ENCODE assay signal across 14 cellular contexts in genomic region chr12:93438266-93439050, GRCh38. TPM values are rescaled to one million over a fixed set of nuclear protein-coding genes. Genes with fewer than 3 reads are reported as not detected.
DNase-seq lines count a peak whose midpoint lies in the region; ATAC-seq and TF ChIP-seq lines count a peak whose summit lies in the region.
"Had no signal": no experiment of that assay in that cellular context is flagged by ENCODE, and none has a peak within 500 bp of the region (broad histone marks: within the 10 kb centered on the region; RNA-seq: fewer than 3 reads in every experiment).

No MANE protein-coding gene starts in this region.

- intact Hi-C loops in vagina (cut with DNase I): no loop called here
- intact Hi-C loops in left cardiac atrium (cut with DNase I): no loop called here

- H3K4me2 ChIP-seq in OCI-LY1 (ENCODE audit: low read length): peak overlapping the region; percentile 91

- H3K79me2 ChIP-seq in OCI-LY1 (ENCODE audit: insufficient read depth, low read length): peaks cover 77% of the 10 kb centered on the region

- H3K27ac ChIP-seq in OCI-LY1 (ENCODE audit: low read depth, low read length, poor library complexity, severe bottlenecking): no peak overlapping the region
- H3K27ac ChIP-seq in skeletal muscle tissue (ENCODE audit: low read depth, low read length): peak overlapping the region; percentile 70
- no peak overlapping the region for H3K27ac ChIP-seq in vagina
- H3K27ac ChIP-seq: coronary artery, RWPE1, WERI-Rb-1 had no signal

- peak overlapping the region; percentile 0 for H3K4me3 ChIP-seq in OCI-LY1 (ENCODE audit: low read depth, low read length, poor library complexity, severe bottlenecking)
- H3K4me3 ChIP-seq in skeletal muscle tissue (ENCODE audit: low read length in 3 of 3): no peak overlapping the region
- no peak overlapping the region for H3K4me3 ChIP-seq in vagina
- H3K4me3 ChIP-seq: coronary artery, skin epidermis had no signal

- TF ChIP-seq CTCF in OCI-LY1 (IDR thresholded peaks at IDR 0.05; ENCODE audit: low read length): no peak
- TF ChIP-seq CTCF in chondrocyte (IDR thresholded peaks at IDR 0.05): no peak
- TF ChIP-seq CTCF in vagina (IDR thresholded peaks at IDR 0.05): no peak

- H3K9ac ChIP-seq in OCI-LY1 (ENCODE audit: low read length): no peak overlapping the region
- peak overlapping the region in 1 of 3 donors; percentile 45 for H3K9ac ChIP-seq in skeletal muscle tissue (ENCODE audit: low read depth in 1 of 3, low read length in 3 of 3)

- TF ChIP-seq POLR2A in vagina (IDR thresholded peaks at IDR 0.05): no peak

- H3K27me3 ChIP-seq in OCI-LY1 (ENCODE audit: insufficient read depth, low read length) (no peaks in the 10 kb centered on the region), skeletal muscle tissue (ENCODE audit: control insufficient read depth in 3 of 3, insufficient read depth in 3 of 3, low read length in 3 of 3) (no peaks in the 10 kb centered on the region), vagina (no peaks in the 10 kb centered on the region)

- no peak for ATAC-seq in GM19324 (IDR thresholded peaks at IDR 0.05; ENCODE audit: low FRiP score, unreplicated experiment)
- ATAC-seq in left cardiac atrium: no peak

- no peaks in the 10 kb centered on the region for H3K9me2 ChIP-seq in OCI-LY1 (ENCODE audit: low read depth, low read length)

- H2AFZ ChIP-seq in OCI-LY1 (ENCODE audit: low read length): no peak overlapping the region

- H3K36me3 Mint-ChIP-seq in activated T-cell treated with anti-CD3 and anti-CD28 coated beads, Interleukin-2, amount 50 U/mL, for 24 hours (ENCODE audit: low read depth): peaks cover 37% of the 10 kb centered on the region
- H3K36me3 Mint-ChIP-seq in chondrocyte (ENCODE audit: low read depth): no peaks in the 10 kb centered on the region

- H3F3A ChIP-seq in OCI-LY1 (ENCODE audit: insufficient read depth, low read length): no peaks in the 10 kb centered on the region

- no peaks in the 10 kb centered on the region for H3K9me3 Mint-ChIP-seq in activated T-cell treated with anti-CD3 and anti-CD28 coated beads, Interleukin-2, amount 50 U/mL, for 24 hours
- no peaks in the 10 kb centered on the region for H3K9me3 Mint-ChIP-seq in chondrocyte (ENCODE audit: low read depth)
- H3K9me3 Mint-ChIP-seq: activated naive CD4-positive, alpha-beta T cell treated with anti-CD3 and anti-CD28 coated beads, Interleukin-2, amount 10 ng/mL, durations not matched to agents 7 days and 5 days had no signal

- no peaks in the 10 kb centered on the region for H3K36me3 ChIP-seq in OCI-LY1 (ENCODE audit: insufficient read depth, low read length)
- H3K36me3 ChIP-seq in skeletal muscle tissue (ENCODE audit: control insufficient read depth in 3 of 3, insufficient read depth in 3 of 3, low read length in 3 of 3): no peaks in the 10 kb centered on the region
- H3K36me3 ChIP-seq in vagina: no peaks in the 10 kb centered on the region

- peaks cover 71% of the 10 kb centered on the region for H3K4me1 ChIP-seq in OCI-LY1 (ENCODE audit: insufficient read depth, low read length, severe bottlenecking)
- H3K4me1 ChIP-seq in skeletal muscle tissue (ENCODE audit: control insufficient read depth in 3 of 3, insufficient read depth in 3 of 3, low read length in 3 of 3): peaks cover 37 to 47% (median 39%) of the 10 kb centered on the region in 3 donors
- H3K4me1 ChIP-seq in vagina: peaks cover 70% of the 10 kb centered on the region

- no peak for DNase-seq in activated T-cell treated with anti-CD3 and anti-CD28 coated beads, Interleukin-2, amount 50 U/mL, for 24 hours
- DNase-seq in activated T-cell treated with anti-CD3 and anti-CD28 coated beads for 4 hours (no peak), chondrocyte (ENCODE audit: low spot score) (no peak), vagina (ENCODE audit: extremely low spot score in 2 of 2) (no peak), left cardiac atrium (no peak)
- DNase-seq: NCI-H2227 treated with DMSO at 0.1 percent for 48 hours had no signal

- H3K9me3 ChIP-seq in OCI-LY1 (ENCODE audit: low read length) (no peaks in the 10 kb centered on the region), skeletal muscle tissue (ENCODE audit: control insufficient read depth in 3 of 3, low read length in 3 of 3) (no peaks in the 10 kb centered on the region), vagina (no peaks in the 10 kb centered on the region)

- peaks cover 6% of the 10 kb centered on the region; the same call in 1 of the 2 replicates for H4K20me1 ChIP-seq in OCI-LY1 (ENCODE audit: insufficient read depth, low read length)

- peak overlapping the region; percentile 95 for H3K4me3 Mint-ChIP-seq in activated T-cell treated with anti-CD3 and anti-CD28 coated beads, Interleukin-2, amount 50 U/mL, for 24 hours
- no peak overlapping the region for H3K4me3 Mint-ChIP-seq in chondrocyte (ENCODE audit: unreplicated experiment)

- no peaks in the 10 kb centered on the region for H3K27me3 Mint-ChIP-seq in activated T-cell treated with anti-CD3 and anti-CD28 coated beads, Interleukin-2, amount 50 U/mL, for 24 hours
- H3K27me3 Mint-ChIP-seq in chondrocyte (ENCODE audit: low read depth): no peaks in the 10 kb centered on the region
- H3K27me3 Mint-ChIP-seq: activated naive CD4-positive, alpha-beta T cell treated with anti-CD3 and anti-CD28 coated beads, Interleukin-2, amount 10 ng/mL, durations not matched to agents 7 days and 5 days had no signal

- peaks cover 80% of the 10 kb centered on the region for H3K4me1 Mint-ChIP-seq in activated T-cell treated with anti-CD3 and anti-CD28 coated beads, Interleukin-2, amount 50 U/mL, for 24 hours (ENCODE audit: low read depth)
- H3K4me1 Mint-ChIP-seq in chondrocyte (ENCODE audit: low read depth): peaks cover 77% of the 10 kb centered on the region

- H3K27ac Mint-ChIP-seq in activated T-cell treated with anti-CD3 and anti-CD28 coated beads, Interleukin-2, amount 50 U/mL, for 24 hours: peak overlapping the region; percentile 81
- peak overlapping the region; percentile 4 for H3K27ac Mint-ChIP-seq in chondrocyte (ENCODE audit: unreplicated experiment)

RNA-seq across cellular contexts. Expression of gene UBE2N, which starts 3.3 kb away (rescaled TPM):
- total RNA-seq in chondrocyte (70.0 to 88.1 TPM (median 72.1 TPM) in 3 replicates), skeletal muscle tissue (51.7 TPM), vagina (52.5 TPM), left cardiac atrium (10 to 100 TPM; 72.2 to 92.2 TPM)

RNA-seq across cellular contexts. Expression of gene MRPL42, which starts 28.9 kb away (rescaled TPM):
- total RNA-seq in chondrocyte (41.4 to 44.4 TPM (median 42.0 TPM) in 3 replicates), skeletal muscle tissue (28.7 TPM), vagina (21.4 TPM), left cardiac atrium (10 to 100 TPM; 43.2 to 51.8 TPM)
